In genomic region chr5:99033014-99033931, GRCh38 we compare ENCODE assay signal across 1 cellular context.
TF ChIP-seq lines count a peak whose summit lies in the region.

No MANE protein-coding gene starts in this region.

TF ChIP-seq in HepG2, 621 proteins besides CTCF, POLR2A, EP300 and RAD21 (continued from another document):
- TF ChIP-seq, protein P1, sequence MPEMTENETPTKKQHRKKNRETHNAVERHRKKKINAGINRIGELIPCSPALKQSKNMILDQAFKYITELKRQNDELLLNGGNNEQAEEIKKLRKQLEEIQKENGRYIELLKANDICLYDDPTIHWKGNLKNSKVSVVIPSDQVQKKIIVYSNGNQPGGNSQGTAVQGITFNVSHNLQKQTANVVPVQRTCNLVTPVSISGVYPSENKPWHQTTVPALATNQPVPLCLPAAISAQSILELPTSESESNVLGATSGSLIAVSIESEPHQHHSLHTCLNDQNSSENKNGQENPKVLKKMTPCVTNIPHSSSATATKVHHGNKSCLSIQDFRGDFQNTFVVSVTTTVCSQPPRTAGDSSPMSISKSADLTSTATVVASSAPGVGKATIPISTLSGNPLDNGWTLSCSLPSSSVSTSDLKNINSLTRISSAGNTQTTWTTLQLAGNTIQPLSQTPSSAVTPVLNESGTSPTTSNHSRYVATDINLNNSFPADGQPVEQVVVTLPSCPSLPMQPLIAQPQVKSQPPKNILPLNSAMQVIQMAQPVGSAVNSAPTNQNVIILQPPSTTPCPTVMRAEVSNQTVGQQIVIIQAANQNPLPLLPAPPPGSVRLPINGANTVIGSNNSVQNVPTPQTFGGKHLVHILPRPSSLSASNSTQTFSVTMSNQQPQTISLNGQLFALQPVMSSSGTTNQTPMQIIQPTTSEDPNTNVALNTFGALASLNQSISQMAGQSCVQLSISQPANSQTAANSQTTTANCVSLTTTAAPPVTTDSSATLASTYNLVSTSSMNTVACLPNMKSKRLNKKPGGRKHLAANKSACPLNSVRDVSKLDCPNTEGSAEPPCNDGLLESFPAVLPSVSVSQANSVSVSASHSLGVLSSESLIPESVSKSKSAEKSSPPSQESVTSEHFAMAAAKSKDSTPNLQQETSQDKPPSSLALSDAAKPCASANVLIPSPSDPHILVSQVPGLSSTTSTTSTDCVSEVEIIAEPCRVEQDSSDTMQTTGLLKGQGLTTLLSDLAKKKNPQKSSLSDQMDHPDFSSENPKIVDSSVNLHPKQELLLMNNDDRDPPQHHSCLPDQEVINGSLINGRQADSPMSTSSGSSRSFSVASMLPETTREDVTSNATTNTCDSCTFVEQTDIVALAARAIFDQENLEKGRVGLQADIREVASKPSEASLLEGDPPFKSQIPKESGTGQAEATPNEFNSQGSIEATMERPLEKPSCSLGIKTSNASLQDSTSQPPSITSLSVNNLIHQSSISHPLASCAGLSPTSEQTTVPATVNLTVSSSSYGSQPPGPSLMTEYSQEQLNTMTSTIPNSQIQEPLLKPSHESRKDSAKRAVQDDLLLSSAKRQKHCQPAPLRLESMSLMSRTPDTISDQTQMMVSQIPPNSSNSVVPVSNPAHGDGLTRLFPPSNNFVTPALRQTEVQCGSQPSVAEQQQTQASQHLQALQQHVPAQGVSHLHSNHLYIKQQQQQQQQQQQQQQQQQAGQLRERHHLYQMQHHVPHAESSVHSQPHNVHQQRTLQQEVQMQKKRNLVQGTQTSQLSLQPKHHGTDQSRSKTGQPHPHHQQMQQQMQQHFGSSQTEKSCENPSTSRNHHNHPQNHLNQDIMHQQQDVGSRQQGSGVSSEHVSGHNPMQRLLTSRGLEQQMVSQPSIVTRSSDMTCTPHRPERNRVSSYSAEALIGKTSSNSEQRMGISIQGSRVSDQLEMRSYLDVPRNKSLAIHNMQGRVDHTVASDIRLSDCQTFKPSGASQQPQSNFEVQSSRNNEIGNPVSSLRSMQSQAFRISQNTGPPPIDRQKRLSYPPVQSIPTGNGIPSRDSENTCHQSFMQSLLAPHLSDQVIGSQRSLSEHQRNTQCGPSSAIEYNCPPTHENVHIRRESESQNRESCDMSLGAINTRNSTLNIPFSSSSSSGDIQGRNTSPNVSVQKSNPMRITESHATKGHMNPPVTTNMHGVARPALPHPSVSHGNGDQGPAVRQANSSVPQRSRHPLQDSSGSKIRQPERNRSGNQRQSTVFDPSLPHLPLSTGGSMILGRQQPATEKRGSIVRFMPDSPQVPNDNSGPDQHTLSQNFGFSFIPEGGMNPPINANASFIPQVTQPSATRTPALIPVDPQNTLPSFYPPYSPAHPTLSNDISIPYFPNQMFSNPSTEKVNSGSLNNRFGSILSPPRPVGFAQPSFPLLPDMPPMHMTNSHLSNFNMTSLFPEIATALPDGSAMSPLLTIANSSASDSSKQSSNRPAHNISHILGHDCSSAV (CRISPR knock-in tag; IDR thresholded peaks at IDR 0.05; ENCODE audit: borderline replicate concordance), result no peak
- TF ChIP-seq ZFP62 (CRISPR knock-in tag; IDR thresholded peaks at IDR 0.05) (no peak), NCOA1 (CRISPR knock-in tag; IDR thresholded peaks at IDR 0.05) (0 out of 2 replicates have a peak, but pooled peaks have one; percentile 33), IRF2 (CRISPR knock-in tag; IDR thresholded peaks at IDR 0.05) (0 out of 2 replicates have a peak, but pooled peaks have one; percentile 54), CBX1 (IDR thresholded peaks at IDR 0.05; ENCODE audit: low read depth) (no peak), JDP2 (CRISPR knock-in tag; IDR thresholded peaks at IDR 0.05; ENCODE audit: borderline replicate concordance) (no peak), SUZ12 (IDR thresholded peaks at IDR 0.05; ENCODE audit: low read depth, low read length) (no peak), ZNF678 (CRISPR knock-in tag; IDR thresholded peaks at IDR 0.05) (no peak), PAWR (CRISPR knock-in tag; IDR thresholded peaks at IDR 0.05; ENCODE audit: borderline replicate concordance) (no peak), GFI1 (CRISPR knock-in tag; IDR thresholded peaks at IDR 0.05; ENCODE audit: borderline replicate concordance) (no peak), GABPA (IDR thresholded peaks at IDR 0.05; ENCODE audit: low read depth, low read length) (no peak), GABPA (CRISPR knock-in tag; IDR thresholded peaks at IDR 0.05; ENCODE audit: low read depth) (no peak), NFKB2 (CRISPR knock-in tag; IDR thresholded peaks at IDR 0.05; ENCODE audit: borderline replicate concordance) (no peak), ZNF496 (CRISPR knock-in tag; IDR thresholded peaks at IDR 0.05; ENCODE audit: insufficient replicate concordance) (no peak), SSRP1 (CRISPR knock-in tag; IDR thresholded peaks at IDR 0.05) (no peak), ZNF7 (CRISPR knock-in tag; IDR thresholded peaks at IDR 0.05) (peak; percentile 65; the same call in 1 of the 2 replicates), ZNF3 (CRISPR knock-in tag; IDR thresholded peaks at IDR 0.05) (no peak), HOXD1 (CRISPR knock-in tag; IDR thresholded peaks at IDR 0.05) (no peak), ZNF616 (CRISPR knock-in tag; IDR thresholded peaks at IDR 0.05; ENCODE audit: low read depth) (no peak), MAFF (IDR thresholded peaks at IDR 0.05; ENCODE audit: low read depth, low read length) (no peak)
- TF ChIP-seq, protein P2, sequence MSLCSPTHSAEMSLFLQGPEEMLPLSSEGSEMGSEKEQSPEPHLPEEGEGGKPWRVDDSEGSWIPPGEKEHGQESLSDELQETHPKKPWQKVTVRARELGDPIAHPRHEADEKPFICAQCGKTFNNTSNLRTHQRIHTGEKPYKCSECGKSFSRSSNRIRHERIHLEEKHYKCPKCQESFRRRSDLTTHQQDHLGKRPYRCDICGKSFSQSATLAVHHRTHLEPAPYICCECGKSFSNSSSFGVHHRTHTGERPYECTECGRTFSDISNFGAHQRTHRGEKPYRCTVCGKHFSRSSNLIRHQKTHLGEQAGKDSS (CRISPR knock-in tag; IDR thresholded peaks at IDR 0.05; ENCODE audit: borderline replicate concordance, low read depth), result no peak
- TF ChIP-seq, protein P3, sequence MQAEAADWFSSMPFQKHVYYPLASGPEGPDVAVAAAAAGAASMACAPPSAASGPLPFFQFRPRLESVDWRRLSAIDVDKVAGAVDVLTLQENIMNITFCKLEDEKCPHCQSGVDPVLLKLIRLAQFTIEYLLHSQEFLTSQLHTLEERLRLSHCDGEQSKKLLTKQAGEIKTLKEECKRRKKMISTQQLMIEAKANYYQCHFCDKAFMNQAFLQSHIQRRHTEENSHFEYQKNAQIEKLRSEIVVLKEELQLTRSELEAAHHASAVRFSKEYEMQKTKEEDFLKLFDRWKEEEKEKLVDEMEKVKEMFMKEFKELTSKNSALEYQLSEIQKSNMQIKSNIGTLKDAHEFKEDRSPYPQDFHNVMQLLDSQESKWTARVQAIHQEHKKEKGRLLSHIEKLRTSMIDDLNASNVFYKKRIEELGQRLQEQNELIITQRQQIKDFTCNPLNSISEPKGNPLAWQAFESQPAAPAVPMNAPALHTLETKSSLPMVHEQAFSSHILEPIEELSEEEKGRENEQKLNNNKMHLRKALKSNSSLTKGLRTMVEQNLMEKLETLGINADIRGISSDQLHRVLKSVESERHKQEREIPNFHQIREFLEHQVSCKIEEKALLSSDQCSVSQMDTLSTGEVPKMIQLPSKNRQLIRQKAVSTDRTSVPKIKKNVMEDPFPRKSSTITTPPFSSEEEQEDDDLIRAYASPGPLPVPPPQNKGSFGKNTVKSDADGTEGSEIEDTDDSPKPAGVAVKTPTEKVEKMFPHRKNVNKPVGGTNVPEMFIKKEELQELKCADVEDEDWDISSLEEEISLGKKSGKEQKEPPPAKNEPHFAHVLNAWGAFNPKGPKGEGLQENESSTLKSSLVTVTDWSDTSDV (CRISPR knock-in tag; IDR thresholded peaks at IDR 0.05), result no peak
- TF ChIP-seq, protein P4, sequence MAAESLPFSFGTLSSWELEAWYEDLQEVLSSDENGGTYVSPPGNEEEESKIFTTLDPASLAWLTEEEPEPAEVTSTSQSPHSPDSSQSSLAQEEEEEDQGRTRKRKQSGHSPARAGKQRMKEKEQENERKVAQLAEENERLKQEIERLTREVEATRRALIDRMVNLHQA (CRISPR knock-in tag; IDR thresholded peaks at IDR 0.05), result no peak
- TF ChIP-seq, protein P5, sequence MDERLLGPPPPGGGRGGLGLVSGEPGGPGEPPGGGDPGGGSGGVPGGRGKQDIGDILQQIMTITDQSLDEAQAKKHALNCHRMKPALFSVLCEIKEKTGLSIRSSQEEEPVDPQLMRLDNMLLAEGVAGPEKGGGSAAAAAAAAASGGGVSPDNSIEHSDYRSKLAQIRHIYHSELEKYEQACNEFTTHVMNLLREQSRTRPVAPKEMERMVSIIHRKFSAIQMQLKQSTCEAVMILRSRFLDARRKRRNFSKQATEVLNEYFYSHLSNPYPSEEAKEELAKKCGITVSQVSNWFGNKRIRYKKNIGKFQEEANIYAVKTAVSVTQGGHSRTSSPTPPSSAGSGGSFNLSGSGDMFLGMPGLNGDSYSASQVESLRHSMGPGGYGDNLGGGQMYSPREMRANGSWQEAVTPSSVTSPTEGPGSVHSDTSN (CRISPR knock-in tag; IDR thresholded peaks at IDR 0.05), result no peak
TF ChIP-seq in HepG2: peak in this region for 6.
